Comparison of ENCODE assay signal across 12 cellular contexts in the genomic region with DNA sequence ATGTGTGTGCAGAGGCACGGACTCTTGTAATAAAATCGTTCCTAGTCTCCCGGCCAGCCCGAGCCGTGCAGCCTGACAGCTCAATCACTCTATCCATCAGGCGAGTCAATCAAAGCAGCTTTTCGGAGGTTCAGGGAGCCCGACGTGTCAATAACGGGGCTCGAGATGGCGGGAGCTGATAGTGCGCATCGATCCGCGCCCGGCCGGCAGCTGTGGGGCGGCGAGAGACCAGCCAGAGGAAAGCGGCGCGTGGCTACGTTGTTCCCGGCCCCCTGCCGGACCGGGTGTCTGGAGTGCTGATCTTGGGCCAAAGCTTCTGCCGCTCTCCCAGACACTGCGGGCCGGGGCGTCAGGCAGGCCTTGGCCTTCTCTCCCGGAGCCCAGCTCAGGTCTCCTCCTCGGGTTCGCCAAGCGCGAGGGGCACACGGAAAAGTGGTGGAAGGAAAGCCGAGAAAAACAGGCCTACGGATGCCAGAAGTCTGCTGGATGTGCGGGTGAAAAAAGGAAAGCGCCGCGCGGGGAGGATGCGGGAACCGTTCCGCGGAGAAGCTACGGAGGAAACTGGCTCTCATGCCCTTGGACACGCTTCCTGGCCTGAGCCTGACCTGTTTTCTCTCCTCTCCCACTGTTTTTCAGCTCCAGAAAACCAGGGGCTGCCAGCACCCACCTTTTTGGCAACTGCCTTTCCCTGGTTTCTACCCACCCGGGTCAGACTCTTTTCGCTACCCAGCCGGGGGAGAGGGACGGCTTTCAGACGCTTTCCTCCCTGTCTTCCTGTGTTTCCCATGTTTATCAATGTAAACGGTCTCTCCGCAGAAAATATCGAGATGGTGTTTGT. TPM values are rescaled to one million over a fixed set of nuclear protein-coding genes. Genes with fewer than 3 reads are reported as not detected.
DNase-seq lines count a peak whose midpoint lies in the region; ATAC-seq lines count a peak whose summit lies in the region.
"Had no signal": no experiment of that assay in that cellular context is flagged by ENCODE, and none has a peak within 500 bp of the region (broad histone marks: within the 10 kb centered on the region; RNA-seq: fewer than 3 reads in every experiment).

No MANE protein-coding gene starts in this region.

- H3K9ac ChIP-seq in adipocyte (ENCODE audit: low read length): peak overlapping the region; percentile 99

- peak overlapping the region; percentile 99 for H2AFZ ChIP-seq in ACC112 (ENCODE audit: low read length, unreplicated experiment)

- peak overlapping the region; percentile 62 for H3K27ac ChIP-seq in ACC112 (ENCODE audit: low read depth, low read length)

- peaks cover 60% of the 10 kb centered on the region for H3K79me2 ChIP-seq in ACC112 (ENCODE audit: control insufficient read depth, insufficient read depth, low read length, unreplicated experiment)

- H3K4me1 ChIP-seq in ACC112 (ENCODE audit: control insufficient read depth, insufficient read depth, low read length, unreplicated experiment): peaks cover 18% of the 10 kb centered on the region
- peaks cover 37% of the 10 kb centered on the region for H3K4me1 ChIP-seq in adipocyte (ENCODE audit: control insufficient read depth, insufficient read depth, low read length)

- no peak for ATAC-seq in HG02759 (IDR thresholded peaks at IDR 0.05; ENCODE audit: unreplicated experiment)
- ATAC-seq: activated CD4-positive, CD25-positive, alpha-beta regulatory T cell treated with anti-CD3 and anti-CD28 coated beads, Interleukin-2, amount 50 U/mL, for 24 hours; GM12878 had no signal

- DNase-seq in ELF-1 (ENCODE audit: low read depth, low spot score): peak; percentile 61
- DNase-seq in adipocyte (ENCODE audit: low read depth): no peak
- peak; percentile 66 for DNase-seq in myocyte (ENCODE audit: low read depth)
- DNase-seq in C1 segment of cervical spinal cord (lab: John Stamatoyannopoulos, UW): no peak
- no peak for DNase-seq in middle frontal gyrus (ENCODE audit: extremely low spot score, low spot score)
- DNase-seq in NK-92 (lab: John Stamatoyannopoulos, UW; ENCODE audit: unreplicated experiment): no peak
- DNase-seq: NCI-H1930 had no signal

- H3K36me3 ChIP-seq in ACC112 (ENCODE audit: insufficient read depth, low read length) (no peaks in the 10 kb centered on the region), adipocyte (ENCODE audit: control insufficient read depth, insufficient read depth, low read length, severe bottlenecking) (peaks cover 27% of the 10 kb centered on the region)

- H3K4me3 ChIP-seq in ACC112 (ENCODE audit: low read depth, low read length) (peak overlapping the region; percentile 85), adipocyte (ENCODE audit: low read length) (peak overlapping the region; percentile 94)
- H3K4me3 ChIP-seq: GM12878 had no signal

- H3K27me3 ChIP-seq in ACC112 (ENCODE audit: insufficient read depth, low read length) (no peaks in the 10 kb centered on the region), adipocyte (replicated peaks; ENCODE audit: control insufficient read depth, insufficient read depth, low read length) (no peaks in the 10 kb centered on the region)

- H3K9me3 ChIP-seq in adipocyte (ENCODE audit: control insufficient read depth, low read length): no peaks in the 10 kb centered on the region

RNA-seq across cellular contexts. Expression of gene EN1, which starts 2.2 kb away (rescaled TPM):
- 5.1 and 8.1 TPM in 2 replicates for total RNA-seq in myocyte
- polyA plus RNA-seq in myocyte (2012): 7.7 TPM
- total RNA-seq: GM12878, kidney epithelial cell had no signal
- polyA plus RNA-seq: GM12878 had no signal

Comparison
In these comparisons a context has a peak if more than half of its experiments do, and no peak if none do; other contexts are left out.
1. DNase-seq: peak in ELF-1 (single experiment) and myocyte (single experiment); none in adipocyte (single experiment), C1 segment of cervical spinal cord (0 of 14), middle frontal gyrus (single experiment) and NK-92 (single experiment).